ENCODE assay signal across 7 cellular contexts in the genomic region with DNA sequence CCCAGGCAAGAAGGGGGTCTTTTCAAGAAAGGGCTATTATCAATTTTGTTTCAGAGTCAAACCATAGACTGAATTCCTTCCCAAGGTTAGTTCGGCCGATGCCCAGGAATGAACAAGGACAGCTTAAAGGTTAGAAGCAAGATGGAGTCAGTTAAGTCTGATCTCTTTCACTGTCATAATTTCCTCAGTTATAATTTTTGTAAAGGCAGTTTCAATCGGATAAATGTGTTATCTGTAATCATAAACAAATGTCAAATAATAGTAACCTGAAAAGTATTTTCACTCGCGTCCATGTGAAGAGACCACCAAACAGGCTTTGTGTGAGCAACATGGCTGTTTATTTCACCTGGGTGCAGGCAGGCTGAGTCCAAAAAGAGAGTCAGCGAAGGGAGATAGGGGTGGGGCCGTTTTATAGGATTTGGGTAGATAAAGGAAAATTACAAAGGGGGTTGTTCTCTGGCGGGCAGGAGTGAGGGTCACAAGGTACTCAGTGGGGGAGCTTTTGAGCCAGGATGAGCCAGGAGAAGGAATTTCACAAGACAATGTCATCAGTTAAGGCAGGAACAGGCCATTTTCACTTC.
A peak's percentile ranks its signal among the peaks of the same experiment; 100 is the strongest.
DNase-seq lines count a peak whose midpoint lies in the region; FAIRE-seq and TF ChIP-seq lines count a peak whose summit lies in the region.
"Not testable (repeated sequence)": the region's sequence is repeated elsewhere in the genome, so short reads cannot be mapped to it uniquely, and the experiment has no call there.

No MANE protein-coding gene starts in this region.

- H3K9me3 Mint-ChIP-seq in H9: peaks cover 17 to 22% of the 10 kb centered on the region in 2 experiments

- H4K20me1 ChIP-seq in H9 (ENCODE audit: control insufficient read depth, insufficient read depth, insufficient read length); H1 (replicated peaks in 1 of 2; ENCODE audit: control insufficient read depth in 1 of 2, insufficient read depth in 2 of 2, low read length in 2 of 2): not testable (repeated sequence)

- H3K23ac ChIP-seq in H9 (ENCODE audit: insufficient read length, low read depth, low read length); H1 (ENCODE audit: insufficient read length); mesendoderm (ENCODE audit: low read length); neuronal stem cell (ENCODE audit: low read depth, low read length, poor library complexity): not testable (repeated sequence)

- peaks cover 10 to 23% (median 21%) of the 10 kb centered on the region in 3 experiments for H3K36me3 Mint-ChIP-seq in H9 (ENCODE audit: insufficient read depth in 1 of 3, low read depth in 3 of 3)

- H3K4me1 Mint-ChIP-seq in H9: peaks cover 38 to 44% of the 10 kb centered on the region in 2 experiments

- H3K27ac ChIP-seq in H9 (ENCODE audit: insufficient read length, low read depth, low read length): peak overlapping the region; percentile 77
- peak overlapping the region; percentile 88 for H3K27ac ChIP-seq in HUES64 (ENCODE audit: low read depth, low read length)
- H3K27ac ChIP-seq in H1 (ENCODE audit: low read depth, low read length): peak overlapping the region; percentile 69
- peak overlapping the region; percentile 88 for H3K27ac ChIP-seq in mesendoderm (ENCODE audit: low read depth, low read length)
- peak overlapping the region; percentile 3 for H3K27ac ChIP-seq in neuronal stem cell (replicated peaks; ENCODE audit: low read length)

- not testable (repeated sequence) for H2BK15ac ChIP-seq in H9 (ENCODE audit: low read depth, low read length); H1 (ENCODE audit: low read length); mesendoderm (replicated peaks; ENCODE audit: low read depth); neuronal stem cell (ENCODE audit: low read length)

- not testable (repeated sequence) for H4K5ac ChIP-seq in H9 (ENCODE audit: insufficient read length, low read depth, low read length)
- H4K5ac ChIP-seq in H1 (ENCODE audit: insufficient read length, low read depth, low read length) (peak overlapping the region; percentile 43), mesendoderm (ENCODE audit: low read length) (peak overlapping the region; percentile 7)

- no CpG with 5 or more reads among the region's 8 CpGs for WGBS in H9 (ENCODE audit: extremely low coverage, insufficient read length, low lambda C conversion rate)
- 24% methylated on average over 7 of the region's 8 CpGs for whole genome bisulfite sequencing in HUES64
- 28% methylated on average over 8 of the region's 8 CpGs; no CpG with 5 or more reads in 1 of the 2 experiments for WGBS in H1 (ENCODE audit: extremely low coverage in 1 of 2, insufficient coverage in 1 of 2, insufficient read length in 1 of 2, insufficient replicate concordance in 2 of 2, low coverage in 1 of 2, low lambda C conversion rate in 2 of 2, missing lambda C conversion rate in 1 of 2), 2 experiments
- WGBS in mesendoderm (ENCODE audit: extremely low coverage, insufficient coverage, low lambda C conversion rate): no CpG with 5 or more reads among the region's 8 CpGs
- WGBS in neuronal stem cell (ENCODE audit: extremely low coverage in 2 of 2, insufficient read length in 2 of 2, insufficient replicate concordance in 1 of 2), 2 donors: no CpG with 5 or more reads among the region's 8 CpGs

- TF ChIP-seq POLR2A in H1 (IDR thresholded peaks at IDR 0.05; ENCODE audit: control extremely low read depth in 1 of 2, low read depth in 2 of 2, low read length in 2 of 2): not testable (repeated sequence)

- H3K9ac ChIP-seq in ES-I3 (ENCODE audit: low read depth, low read length) (peak overlapping the region; percentile 29; the same call in 1 of the 2 replicates), H9 (ENCODE audit: extremely low read depth, insufficient read length, low read length) (peak overlapping the region; percentile 23), HUES64 (ENCODE audit: low read depth, low read length) (peak overlapping the region; percentile 69), H1 (replicated peaks in 1 of 4; ENCODE audit: extremely low read depth in 1 of 4, low read depth in 3 of 4, low read length in 3 of 4) (peak overlapping the region in 1 of 4 experiments; percentile 32; a peak in 3 of 7 replicates), iPS-15b (ENCODE audit: low read depth, low read length) (peak overlapping the region; percentile 24), mesendoderm (ENCODE audit: low read length) (peak overlapping the region; percentile 56)
- H3K9ac ChIP-seq in neuronal stem cell (ENCODE audit: low read depth, low read length, poor library complexity): not testable (repeated sequence)

- not testable (repeated sequence) for H3K79me1 ChIP-seq in H9 (ENCODE audit: insufficient read depth, low read depth, low read length, poor library complexity, severe bottlenecking); H1 (ENCODE audit: low read depth, low read length); mesendoderm (ENCODE audit: low read length); neuronal stem cell (ENCODE audit: low read depth, low read length)

- H2BK20ac ChIP-seq in H9 (ENCODE audit: low read depth, low read length, poor library complexity, severe bottlenecking): not testable (repeated sequence)
- H2BK20ac ChIP-seq in H1 (ENCODE audit: low read length): peak overlapping the region; percentile 61; the same call in 1 of the 2 replicates

- not testable (repeated sequence) for H3T11ph ChIP-seq in H9 (ENCODE audit: low read length)

- not testable (repeated sequence) for H3K9me3 ChIP-seq in ES-I3 (ENCODE audit: control insufficient read depth, insufficient read depth, low read length); H9 (ENCODE audit: control insufficient read depth, low read depth, low read length); HUES64 (ENCODE audit: insufficient read depth, low read depth, low read length); H1 (ENCODE audit: insufficient read depth in 2 of 2, low read depth in 1 of 2, low read length in 1 of 2); iPS-15b (ENCODE audit: control insufficient read depth, insufficient read depth, low read length); neuronal stem cell (replicated peaks in 1 of 2; ENCODE audit: control insufficient read depth in 2 of 2, insufficient read depth in 1 of 2, low read depth in 1 of 2, low read length in 2 of 2)

- H3K4me3 Mint-ChIP-seq in H9: peak overlapping the region; percentile 12 to 43; a peak in 4 of 5 replicates

- CTCF ChIA-PET in H1 (lab: Charles Lee; ENCODE audit: partially characterized antibody): not testable (repeated sequence)

- H3K27ac Mint-ChIP-seq in H9: peak overlapping the region; percentile 98 to 100 (median 99)

- not testable (repeated sequence) for H2AFZ ChIP-seq in H9 (ENCODE audit: low read length); H1 (ENCODE audit: low read length)
- H2AFZ ChIP-seq in neuronal stem cell (ENCODE audit: low read length): peak overlapping the region; percentile 45

- not testable (repeated sequence) for DNase-seq in H9; H1 (ENCODE audit: low read depth in 1 of 2, low spot score in 2 of 2); mesendoderm; neuronal stem cell (ENCODE audit: low spot score)

- not testable (repeated sequence) for H2BK120ac ChIP-seq in H9 (ENCODE audit: low read depth, low read length, poor library complexity, severe bottlenecking); H1 (replicated peaks; ENCODE audit: low read depth, low read length); neuronal stem cell (ENCODE audit: low read depth, low read length)
- peak overlapping the region; percentile 99 for H2BK120ac ChIP-seq in mesendoderm (ENCODE audit: low read depth, low read length)

- H3K4me1 ChIP-seq in ES-I3 (ENCODE audit: insufficient read depth, low read length) (peaks cover 33% of the 10 kb centered on the region), HUES64 (ENCODE audit: insufficient read depth, low read length) (peaks cover 39% of the 10 kb centered on the region), H1 (replicated peaks in 1 of 4; ENCODE audit: control insufficient read depth in 3 of 4, insufficient read depth in 4 of 4, low read length in 3 of 4) (peaks cover 0 to 15% (median 6%) of the 10 kb centered on the region in 4 experiments; a peak in 4 of 7 replicates), iPS-15b (ENCODE audit: control insufficient read depth, insufficient read depth, low read length) (peaks cover 21% of the 10 kb centered on the region), neuronal stem cell (ENCODE audit: control insufficient read depth in 2 of 2, insufficient read depth in 1 of 2, low read depth in 1 of 2, low read length in 2 of 2) (peaks cover 0 to 12% of the 10 kb centered on the region in 2 donors)
- H3K4me1 ChIP-seq in H9 (ENCODE audit: insufficient read depth, low read length); mesendoderm (ENCODE audit: control insufficient read depth, low read depth, low read length): not testable (repeated sequence)

- not testable (repeated sequence) for H3K36me3 ChIP-seq in ES-I3 (ENCODE audit: insufficient read depth, low read length); HUES64 (ENCODE audit: insufficient read depth, low read length); H1 (ENCODE audit: control insufficient read depth in 2 of 4, insufficient read depth in 4 of 4, low read length in 3 of 4); iPS-15b (ENCODE audit: control insufficient read depth, insufficient read depth, low read length); mesendoderm (ENCODE audit: control insufficient read depth, insufficient read depth, low read length); neuronal stem cell (replicated peaks in 1 of 2; ENCODE audit: control insufficient read depth in 2 of 2, insufficient read depth in 2 of 2, low read length in 2 of 2)

- H2AK5ac ChIP-seq in H9 (ENCODE audit: insufficient read length, low read length); H1 (ENCODE audit: low read depth, low read length); mesendoderm (ENCODE audit: low read length); neuronal stem cell (ENCODE audit: low read depth, low read length): not testable (repeated sequence)

- POLR2A ChIA-PET in H1 (lab: Charles Lee; ENCODE audit: partially characterized antibody): interaction anchor here (0.6 kb wide), 1 partner anchor 37 kb away, joined by 3 read pairs; no protein-coding TSS in a partner anchor

- H3K14ac ChIP-seq in H9 (ENCODE audit: insufficient read depth, low read length); H1 (ENCODE audit: insufficient read length); neuronal stem cell (ENCODE audit: low read length): not testable (repeated sequence)

- not testable (repeated sequence) for H3K4me2 ChIP-seq in H9 (ENCODE audit: insufficient read depth, insufficient read length, low read length); mesendoderm (ENCODE audit: low read length); neuronal stem cell (ENCODE audit: insufficient read depth, low read length, poor library complexity, severe bottlenecking)
- peak overlapping the region in 1 of 2 experiments; percentile 23; a peak in 2 of 4 replicates for H3K4me2 ChIP-seq in H1 (ENCODE audit: insufficient read depth in 1 of 2, low read depth in 2 of 2, low read length in 2 of 2)

- not testable (repeated sequence) for H3K56ac ChIP-seq in H9 (ENCODE audit: insufficient read length, low read depth, low read length); H1 (replicated peaks; ENCODE audit: insufficient read length, low read depth, low read length)
- peak overlapping the region; percentile 40 for H3K56ac ChIP-seq in mesendoderm (ENCODE audit: low read length)

- H3K79me2 ChIP-seq in H9 (ENCODE audit: insufficient read depth, low read length); H1 (ENCODE audit: control insufficient read depth in 1 of 2, insufficient read depth in 2 of 2, low read length in 2 of 2); mesendoderm (ENCODE audit: control insufficient read depth, insufficient read depth, low read length): not testable (repeated sequence)

- not testable (repeated sequence) for H3K27me3 ChIP-seq in H9 (ENCODE audit: insufficient read depth, low read length); HUES64 (ENCODE audit: insufficient read depth, low read length); H1 (replicated peaks in 1 of 4; ENCODE audit: control insufficient read depth in 3 of 4, extremely low read depth in 1 of 4, insufficient read depth in 3 of 4, low read length in 3 of 4); iPS-15b (ENCODE audit: control insufficient read depth, insufficient read depth, low read length); mesendoderm (ENCODE audit: insufficient read depth, low read length, poor library complexity); neuronal stem cell (ENCODE audit: control insufficient read depth in 3 of 3, insufficient read depth in 3 of 3, low read depth in 1 of 3, low read length in 3 of 3)

- H4K8ac ChIP-seq in H9 (replicated peaks; ENCODE audit: insufficient read length, low read depth, low read length); H1 (ENCODE audit: extremely low read depth, insufficient read depth, low read length); neuronal stem cell (ENCODE audit: low read depth, low read length): not testable (repeated sequence)
- peak overlapping the region; percentile 76 for H4K8ac ChIP-seq in mesendoderm (ENCODE audit: low read depth, low read length)

- not testable (repeated sequence) for H4K91ac ChIP-seq in H9 (ENCODE audit: insufficient read length, low read depth, low read length); H1 (replicated peaks; ENCODE audit: insufficient read length, low read length); neuronal stem cell (ENCODE audit: low read depth, low read length, poor library complexity)

- not testable (repeated sequence) for H3K27me3 Mint-ChIP-seq in H9 (ENCODE audit: low read depth)

- not testable (repeated sequence) for H3K4ac ChIP-seq in H9 (ENCODE audit: low read depth, low read length); H1 (replicated peaks; ENCODE audit: insufficient read length, low read depth, low read length); neuronal stem cell (ENCODE audit: low read length)
- H3K4ac ChIP-seq in mesendoderm (ENCODE audit: low read depth, low read length): peak overlapping the region; percentile 97

- not testable (repeated sequence) for FAIRE-seq in H1 (lab: Jason Lieb, UNC)

- TF ChIP-seq CTCF in H9 (conservative IDR thresholded peaks at IDR 0.05); H1 (IDR thresholded peaks at IDR 0.05; ENCODE audit: control extremely low read depth in 1 of 3, insufficient read depth in 1 of 3, low read depth in 1 of 3, low read length in 3 of 3): not testable (repeated sequence)

- not testable (repeated sequence) for H2BK12ac ChIP-seq in H9 (ENCODE audit: insufficient read length, low read depth, low read length); H1 (ENCODE audit: low read depth, low read length); neuronal stem cell (ENCODE audit: low read length)

- H3K18ac ChIP-seq in H9 (ENCODE audit: insufficient read length, low read depth, low read length); H1 (ENCODE audit: extremely low read depth, low read length); neuronal stem cell (ENCODE audit: low read length): not testable (repeated sequence)
- peak overlapping the region; percentile 96 for H3K18ac ChIP-seq in mesendoderm (ENCODE audit: low read length)

- H3K4me3 ChIP-seq in HUES64 (ENCODE audit: low read length); H1 (ENCODE audit: extremely low read depth in 1 of 4, insufficient read depth in 2 of 4, low read depth in 3 of 4, low read length in 4 of 4); iPS-15b (ENCODE audit: low read depth, low read length); mesendoderm (ENCODE audit: low read length); neuronal stem cell (ENCODE audit: low read length in 2 of 2): not testable (repeated sequence)

- TF ChIP-seq RAD21 in H1 (IDR thresholded peaks at IDR 0.05 in 1 of 2, conservative IDR thresholded peaks at IDR 0.05 in 1 of 2; ENCODE audit: low read depth in 2 of 2, low read length in 2 of 2): not testable (repeated sequence)

- not testable (repeated sequence) for TF ChIP-seq EP300 in H1 (IDR thresholded peaks at IDR 0.05; ENCODE audit: borderline replicate concordance in 1 of 2, low read depth in 2 of 2, low read length in 2 of 2)

- H3K23me2 ChIP-seq in H9 (ENCODE audit: insufficient read length, low read depth, low read length, poor library complexity, severe bottlenecking); H1 (ENCODE audit: low read depth, low read length): not testable (repeated sequence)

- not testable (repeated sequence) for H2BK5ac ChIP-seq in H9 (ENCODE audit: insufficient read length, low read length); H1 (ENCODE audit: low read depth, low read length); neuronal stem cell (ENCODE audit: low read length)
- H2BK5ac ChIP-seq in mesendoderm (ENCODE audit: low read length): peak overlapping the region; percentile 82

Comparison
In these comparisons a context has a peak if more than half of its experiments do, and no peak if none do; other contexts are left out.
1. H3K27ac ChIP-seq: peak in every context shown above with its lines; median percentile 88 in HUES64; 88 in mesendoderm; 77 in H9; 69 in H1; 3 in neuronal stem cell.